In genomic region chr16:28974437-28975157, GRCh38 we compare ENCODE assay signal across 8 cellular contexts. TPM values are rescaled to one million over a fixed set of nuclear protein-coding genes. Genes with fewer than 3 reads are reported as not detected.
DNase-seq lines count a peak whose midpoint lies in the region; ATAC-seq, FAIRE-seq and TF ChIP-seq lines count a peak whose summit lies in the region.

Gene SPNS1, plus strand, starts transcription at chr16:28974778. Its CDS starts 374 bp downstream, at chr16:28975152.

- H3K27me3 ChIP-seq in esophagus squamous epithelium: no peaks in the 10 kb centered on the region

- peaks cover 8 to 32% (median 13%) of the 10 kb centered on the region in 3 donors for H3K4me1 ChIP-seq in esophagus squamous epithelium

- no peaks in the 10 kb centered on the region for H3K9me3 Mint-ChIP-seq in activated T-cell treated with anti-CD3 and anti-CD28 coated beads, Interleukin-2, amount 50 U/mL, for 72 hours

- H3K36me3 ChIP-seq in KOPT-K1 (ENCODE audit: insufficient read depth, low read length) (peaks cover 23% of the 10 kb centered on the region; the same call in 1 of the 2 replicates), esophagus squamous epithelium (peaks cover 3 to 20% (median 16%) of the 10 kb centered on the region in 3 donors)

- H3K9me3 ChIP-seq in KOPT-K1 (ENCODE audit: insufficient read depth, low read length, poor library complexity, severe bottlenecking): no peaks in the 10 kb centered on the region
- H3K9me3 ChIP-seq in esophagus squamous epithelium: no peaks in the 10 kb centered on the region

- intact Hi-C loops in esophagus squamous epithelium (cut with DNase I): no loop called here

- H3K27me3 Mint-ChIP-seq in activated T-cell treated with anti-CD3 and anti-CD28 coated beads, Interleukin-2, amount 50 U/mL, for 72 hours (ENCODE audit: low read depth): no peaks in the 10 kb centered on the region

- peak; percentile 77 for ATAC-seq in GM21737 (IDR thresholded peaks at IDR 0.05; ENCODE audit: unreplicated experiment)
- peak; percentile 97 to 98 for ATAC-seq in activated T-cell treated with anti-CD3 and anti-CD28 coated beads, Interleukin-2, amount 50 U/mL, for 72 hours (replicated peaks in 1 of 2)

- TF ChIP-seq CTCF in esophagus squamous epithelium (IDR thresholded peaks at IDR 0.05): peak in 1 of 6 experiments; percentile 46

- peak within 1 kb of the TSS; percentile 86 to 100 for H3K4me3 Mint-ChIP-seq in activated T-cell treated with anti-CD3 and anti-CD28 coated beads, Interleukin-2, amount 50 U/mL, for 72 hours

- peaks cover 0 to 5% of the 10 kb centered on the region in 2 donors for H3K36me3 Mint-ChIP-seq in activated T-cell treated with anti-CD3 and anti-CD28 coated beads, Interleukin-2, amount 50 U/mL, for 72 hours (ENCODE audit: insufficient read depth in 2 of 2)

- FAIRE-seq in RCC 7860 (lab: Jason Lieb, UNC): peak; percentile 11

- peak within 1 kb of the TSS; percentile 75 to 85 (median 80) for H3K4me3 ChIP-seq in esophagus squamous epithelium

- DNase-seq in DMS153 treated with DMSO at 0.1 percent for 48 hours (lab: John Stamatoyannopoulos, UW; ENCODE audit: unreplicated experiment) (peak; percentile 88), RCC 7860 (ENCODE audit: low spot score) (peak; percentile 88), esophagus squamous epithelium (lab: John Stamatoyannopoulos, UW) (peak; percentile 89), myocyte (ENCODE audit: low read depth) (peak; percentile 98)
- peak; percentile 93 to 96 for DNase-seq in activated T-cell treated with anti-CD3 and anti-CD28 coated beads, Interleukin-2, amount 50 U/mL, for 72 hours
- DNase-seq in stimulated activated CD8-positive, alpha-beta memory T cell treated with anti-CD3 and anti-CD28 coated beads, Interleukin-7, amount 100 ng/mL, for 48 hours (ENCODE audit: extremely low read depth in 1 of 2, low read depth in 1 of 2): peak; percentile 92 to 95

- peaks cover 38% of the 10 kb centered on the region for H3K4me1 Mint-ChIP-seq in activated T-cell treated with anti-CD3 and anti-CD28 coated beads, Interleukin-2, amount 50 U/mL, for 72 hours (ENCODE audit: low read depth)

- 0% methylated on average over 12 to 16 of the region's 60 CpGs for WGBS in esophagus squamous epithelium, 2 donors

- peak within 1 kb of the TSS; percentile 99 for H3K27ac Mint-ChIP-seq in activated T-cell treated with anti-CD3 and anti-CD28 coated beads, Interleukin-2, amount 50 U/mL, for 72 hours

- H3K27ac ChIP-seq in KOPT-K1 (ENCODE audit: low read depth, low read length, poor library complexity, severe bottlenecking) (peak within 1 kb of the TSS; percentile 82), esophagus squamous epithelium (peak within 1 kb of the TSS; percentile 58 to 82 (median 75))

- TF ChIP-seq POLR2A in esophagus squamous epithelium (IDR thresholded peaks at IDR 0.05): peak in 3 of 4 donors; percentile 14 to 48 (median 39)

RNA-seq across cellular contexts. Expression of gene SPNS1, which starts in this region (rescaled TPM):
- 10 to 100 TPM; 21.1 to 23.6 TPM for total RNA-seq in activated T-cell treated with anti-CD3 and anti-CD28 coated beads, Interleukin-2, amount 50 U/mL, for 72 hours
- 10 to 100 TPM; 15.3 to 26.3 (median 18.5) TPM for total RNA-seq in esophagus squamous epithelium
- total RNA-seq in myocyte: 37.6 and 45.2 TPM in 2 replicates
- polyA plus RNA-seq in myocyte (2012): 53.1 TPM

Comparison
In these comparisons a context has a peak if more than half of its experiments do, and no peak if none do; other contexts are left out.
1. Peak in every context shown above with its lines: DNase-seq, ATAC-seq, H3K4me3 ChIP-seq and H3K27ac ChIP-seq.